ENCODE assay signal across 8 cellular contexts in genomic region chr19:58181902-58182576, GRCh38.
A peak's percentile ranks its signal among the peaks of the same experiment; 100 is the strongest.
DNase-seq lines count a peak whose midpoint lies in the region; ATAC-seq lines count a peak whose summit lies in the region.

No MANE protein-coding gene starts in this region.

- DNase-seq in CMK (ENCODE audit: low read depth) (peak; percentile 79), HUDEP-2 (lab: John Stamatoyannopoulos, UW; ENCODE audit: unreplicated experiment in 76 of 76) (peak in 73 of 76 experiments; percentile 7 to 87 (median 67)), T follicular helper cell (ENCODE audit: low read depth) (peak; percentile 38), amniotic epithelial cell (ENCODE audit: low read depth) (peak; percentile 26), iPS-NIHi7 (ENCODE audit: extremely low spot score) (peak; percentile 63), LoVo (ENCODE audit: low spot score) (no peak)
- DNase-seq in stimulated activated CD4-positive, alpha-beta T cell treated with anti-CD3 and anti-CD28 coated beads, Interleukin-1b, Interleukin-23, amount 100 ng/mL, for 4 hours (ENCODE audit: low read depth in 2 of 2) = peak; percentile 36 to 44

- no peak for ATAC-seq in GM18502 (IDR thresholded peaks at IDR 0.05; ENCODE audit: poor library complexity, unreplicated experiment)
